8 cellular contexts compared by ENCODE assay signal in genomic region chr12:91381309-91381804, GRCh38.
DNase-seq lines count a peak whose midpoint lies in the region; ATAC-seq and TF ChIP-seq lines count a peak whose summit lies in the region.

No MANE protein-coding gene starts in this region.

- H3K4me1 Mint-ChIP-seq in activated T-cell treated with anti-CD3 and anti-CD28 coated beads, Interleukin-2, amount 50 U/mL, for 24 hours (ENCODE audit: low read depth): peaks cover 8% of the 10 kb centered on the region
- H3K4me1 Mint-ChIP-seq in brain: peaks cover 75% of the 10 kb centered on the region

- H3K36me3 ChIP-seq in rectal smooth muscle tissue (ENCODE audit: control insufficient read depth, insufficient read depth, low read length): no peaks in the 10 kb centered on the region

- H3K27me3 Mint-ChIP-seq in activated T-cell treated with anti-CD3 and anti-CD28 coated beads, Interleukin-2, amount 50 U/mL, for 24 hours: no peaks in the 10 kb centered on the region
- no peaks in the 10 kb centered on the region for H3K27me3 Mint-ChIP-seq in brain

- no peak for DNase-seq in activated T-cell treated with anti-CD3 and anti-CD28 coated beads, Interleukin-2, amount 50 U/mL, for 24 hours
- DNase-seq in activated T-cell treated with anti-CD3 and anti-CD28 coated beads for 4 hours (no peak), NCI-H2227 treated with DMSO at 0.1 percent for 48 hours (lab: John Stamatoyannopoulos, UW) (peak; percentile 96), hypothalamus (lab: John Stamatoyannopoulos, UW) (peak in 48 of 51 donors; percentile 4 to 93 (median 65)), Kasumi-1 (lab: John Stamatoyannopoulos, UW) (no peak)

- H3K27me3 ChIP-seq in rectal smooth muscle tissue (ENCODE audit: control insufficient read depth, insufficient read depth, low read length): no peaks in the 10 kb centered on the region

- peak overlapping the region; percentile 66 for H3K4me3 Mint-ChIP-seq in activated T-cell treated with anti-CD3 and anti-CD28 coated beads, Interleukin-2, amount 50 U/mL, for 24 hours
- H3K4me3 Mint-ChIP-seq in brain: peak overlapping the region; percentile 92 to 96 (median 94)

- H3K4me3 ChIP-seq in rectal smooth muscle tissue (ENCODE audit: low read length): peak overlapping the region; percentile 62

- H3K27ac ChIP-seq in rectal smooth muscle tissue (ENCODE audit: low read depth, low read length): peak overlapping the region; percentile 85

- no peaks in the 10 kb centered on the region for H3K9me3 Mint-ChIP-seq in activated T-cell treated with anti-CD3 and anti-CD28 coated beads, Interleukin-2, amount 50 U/mL, for 24 hours
- H3K9me3 Mint-ChIP-seq in brain: no peaks in the 10 kb centered on the region

- H3K36me3 Mint-ChIP-seq in activated T-cell treated with anti-CD3 and anti-CD28 coated beads, Interleukin-2, amount 50 U/mL, for 24 hours (ENCODE audit: low read depth): no peaks in the 10 kb centered on the region
- H3K36me3 Mint-ChIP-seq in brain: no peaks in the 10 kb centered on the region

- no peak for TF ChIP-seq CTCF in brain (conservative IDR thresholded peaks at IDR 0.05)

- ATAC-seq in HG02623 (IDR thresholded peaks at IDR 0.05; ENCODE audit: unreplicated experiment): peak; percentile 61

- H3K9ac ChIP-seq in rectal smooth muscle tissue (ENCODE audit: low read length): peak overlapping the region; percentile 45

- H3K4me1 ChIP-seq in rectal smooth muscle tissue (ENCODE audit: control insufficient read depth, insufficient read depth, low read length): peaks cover 2% of the 10 kb centered on the region

- no peak overlapping the region for H3K27ac Mint-ChIP-seq in activated T-cell treated with anti-CD3 and anti-CD28 coated beads, Interleukin-2, amount 50 U/mL, for 24 hours
- peak overlapping the region; percentile 99 to 100 (median 99) for H3K27ac Mint-ChIP-seq in brain

Comparison
In these comparisons a context has a peak if more than half of its experiments do, and no peak if none do; other contexts are left out.
1. DNase-seq: peak in NCI-H2227 treated with DMSO at 0.1 percent for 48 hours (single experiment) and hypothalamus (48 of 51); none in activated T-cell treated with anti-CD3 and anti-CD28 coated beads, Interleukin-2, amount 50 U/mL, for 24 hours (single experiment), activated T-cell treated with anti-CD3 and anti-CD28 coated beads for 4 hours (single experiment) and Kasumi-1 (0 of 2).